Comparison of ENCODE assay signal across 1 cellular context in the genomic region with DNA sequence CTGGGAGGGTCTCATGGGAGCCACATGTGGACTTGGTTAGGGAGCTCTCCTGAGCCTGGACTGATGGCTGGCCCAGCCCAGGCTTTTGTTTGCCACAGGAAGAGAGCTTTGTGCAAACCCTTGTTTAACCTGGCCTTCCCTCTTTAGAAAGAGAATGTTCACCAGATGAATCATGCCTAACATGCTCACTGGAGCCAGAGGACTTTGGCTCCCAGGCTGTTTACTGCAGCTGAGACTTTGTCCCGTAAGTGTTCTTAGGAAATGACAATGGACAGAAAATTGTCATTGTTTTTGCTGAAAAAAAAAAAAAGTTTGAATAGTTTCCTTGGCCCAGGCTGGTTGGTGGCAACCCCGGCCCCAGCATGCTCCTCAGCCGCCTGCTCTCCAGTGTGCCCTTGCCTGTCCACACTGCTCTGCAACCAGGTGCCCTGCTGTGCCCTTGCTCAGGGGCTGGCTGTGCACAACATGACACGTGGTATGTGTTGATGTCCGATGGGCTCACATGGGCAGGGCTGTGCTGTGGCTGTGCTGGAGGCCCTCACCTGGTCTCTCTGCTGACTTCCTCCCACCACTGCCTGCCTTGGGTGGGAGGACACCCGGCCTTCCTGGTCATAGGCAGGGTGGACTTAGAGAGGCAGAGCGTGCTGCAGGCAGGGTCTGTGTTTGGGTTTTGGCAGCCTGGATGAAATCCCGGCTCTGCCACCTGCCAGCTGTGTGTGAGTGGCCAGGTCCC.
TF ChIP-seq lines count a peak whose summit lies in the region.

No MANE protein-coding gene starts in this region.

TF ChIP-seq in HepG2, 621 proteins besides CTCF, POLR2A, EP300 and RAD21 (continued from another document and continues in another):
- TF ChIP-seq, protein P1, sequence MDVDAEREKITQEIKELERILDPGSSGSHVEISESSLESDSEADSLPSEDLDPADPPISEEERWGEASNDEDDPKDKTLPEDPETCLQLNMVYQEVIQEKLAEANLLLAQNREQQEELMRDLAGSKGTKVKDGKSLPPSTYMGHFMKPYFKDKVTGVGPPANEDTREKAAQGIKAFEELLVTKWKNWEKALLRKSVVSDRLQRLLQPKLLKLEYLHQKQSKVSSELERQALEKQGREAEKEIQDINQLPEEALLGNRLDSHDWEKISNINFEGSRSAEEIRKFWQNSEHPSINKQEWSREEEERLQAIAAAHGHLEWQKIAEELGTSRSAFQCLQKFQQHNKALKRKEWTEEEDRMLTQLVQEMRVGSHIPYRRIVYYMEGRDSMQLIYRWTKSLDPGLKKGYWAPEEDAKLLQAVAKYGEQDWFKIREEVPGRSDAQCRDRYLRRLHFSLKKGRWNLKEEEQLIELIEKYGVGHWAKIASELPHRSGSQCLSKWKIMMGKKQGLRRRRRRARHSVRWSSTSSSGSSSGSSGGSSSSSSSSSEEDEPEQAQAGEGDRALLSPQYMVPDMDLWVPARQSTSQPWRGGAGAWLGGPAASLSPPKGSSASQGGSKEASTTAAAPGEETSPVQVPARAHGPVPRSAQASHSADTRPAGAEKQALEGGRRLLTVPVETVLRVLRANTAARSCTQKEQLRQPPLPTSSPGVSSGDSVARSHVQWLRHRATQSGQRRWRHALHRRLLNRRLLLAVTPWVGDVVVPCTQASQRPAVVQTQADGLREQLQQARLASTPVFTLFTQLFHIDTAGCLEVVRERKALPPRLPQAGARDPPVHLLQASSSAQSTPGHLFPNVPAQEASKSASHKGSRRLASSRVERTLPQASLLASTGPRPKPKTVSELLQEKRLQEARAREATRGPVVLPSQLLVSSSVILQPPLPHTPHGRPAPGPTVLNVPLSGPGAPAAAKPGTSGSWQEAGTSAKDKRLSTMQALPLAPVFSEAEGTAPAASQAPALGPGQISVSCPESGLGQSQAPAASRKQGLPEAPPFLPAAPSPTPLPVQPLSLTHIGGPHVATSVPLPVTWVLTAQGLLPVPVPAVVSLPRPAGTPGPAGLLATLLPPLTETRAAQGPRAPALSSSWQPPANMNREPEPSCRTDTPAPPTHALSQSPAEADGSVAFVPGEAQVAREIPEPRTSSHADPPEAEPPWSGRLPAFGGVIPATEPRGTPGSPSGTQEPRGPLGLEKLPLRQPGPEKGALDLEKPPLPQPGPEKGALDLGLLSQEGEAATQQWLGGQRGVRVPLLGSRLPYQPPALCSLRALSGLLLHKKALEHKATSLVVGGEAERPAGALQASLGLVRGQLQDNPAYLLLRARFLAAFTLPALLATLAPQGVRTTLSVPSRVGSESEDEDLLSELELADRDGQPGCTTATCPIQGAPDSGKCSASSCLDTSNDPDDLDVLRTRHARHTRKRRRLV (CRISPR knock-in tag; IDR thresholded peaks at IDR 0.05) = 0 out of 2 replicates have a peak, but pooled peaks have one; percentile 62
- TF ChIP-seq JUN (CRISPR knock-in tag; IDR thresholded peaks at IDR 0.05) = peak; percentile 94
- TF ChIP-seq ZNF446 (CRISPR knock-in tag; IDR thresholded peaks at IDR 0.05) = no peak
- peak; percentile 71 for TF ChIP-seq CREM (IDR thresholded peaks at IDR 0.05)
- TF ChIP-seq CREM (CRISPR knock-in tag; IDR thresholded peaks at IDR 0.05) = no peak
- no peak for TF ChIP-seq CCAR2 (optimal IDR thresholded peaks at IDR 0.05; ENCODE audit: low read depth, low read length)
- TF ChIP-seq, protein P2, sequence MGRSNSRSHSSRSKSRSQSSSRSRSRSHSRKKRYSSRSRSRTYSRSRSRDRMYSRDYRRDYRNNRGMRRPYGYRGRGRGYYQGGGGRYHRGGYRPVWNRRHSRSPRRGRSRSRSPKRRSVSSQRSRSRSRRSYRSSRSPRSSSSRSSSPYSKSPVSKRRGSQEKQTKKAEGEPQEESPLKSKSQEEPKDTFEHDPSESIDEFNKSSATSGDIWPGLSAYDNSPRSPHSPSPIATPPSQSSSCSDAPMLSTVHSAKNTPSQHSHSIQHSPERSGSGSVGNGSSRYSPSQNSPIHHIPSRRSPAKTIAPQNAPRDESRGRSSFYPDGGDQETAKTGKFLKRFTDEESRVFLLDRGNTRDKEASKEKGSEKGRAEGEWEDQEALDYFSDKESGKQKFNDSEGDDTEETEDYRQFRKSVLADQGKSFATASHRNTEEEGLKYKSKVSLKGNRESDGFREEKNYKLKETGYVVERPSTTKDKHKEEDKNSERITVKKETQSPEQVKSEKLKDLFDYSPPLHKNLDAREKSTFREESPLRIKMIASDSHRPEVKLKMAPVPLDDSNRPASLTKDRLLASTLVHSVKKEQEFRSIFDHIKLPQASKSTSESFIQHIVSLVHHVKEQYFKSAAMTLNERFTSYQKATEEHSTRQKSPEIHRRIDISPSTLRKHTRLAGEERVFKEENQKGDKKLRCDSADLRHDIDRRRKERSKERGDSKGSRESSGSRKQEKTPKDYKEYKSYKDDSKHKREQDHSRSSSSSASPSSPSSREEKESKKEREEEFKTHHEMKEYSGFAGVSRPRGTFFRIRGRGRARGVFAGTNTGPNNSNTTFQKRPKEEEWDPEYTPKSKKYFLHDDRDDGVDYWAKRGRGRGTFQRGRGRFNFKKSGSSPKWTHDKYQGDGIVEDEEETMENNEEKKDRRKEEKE (IDR thresholded peaks at IDR 0.05) = no peak
- TF ChIP-seq, protein P3, sequence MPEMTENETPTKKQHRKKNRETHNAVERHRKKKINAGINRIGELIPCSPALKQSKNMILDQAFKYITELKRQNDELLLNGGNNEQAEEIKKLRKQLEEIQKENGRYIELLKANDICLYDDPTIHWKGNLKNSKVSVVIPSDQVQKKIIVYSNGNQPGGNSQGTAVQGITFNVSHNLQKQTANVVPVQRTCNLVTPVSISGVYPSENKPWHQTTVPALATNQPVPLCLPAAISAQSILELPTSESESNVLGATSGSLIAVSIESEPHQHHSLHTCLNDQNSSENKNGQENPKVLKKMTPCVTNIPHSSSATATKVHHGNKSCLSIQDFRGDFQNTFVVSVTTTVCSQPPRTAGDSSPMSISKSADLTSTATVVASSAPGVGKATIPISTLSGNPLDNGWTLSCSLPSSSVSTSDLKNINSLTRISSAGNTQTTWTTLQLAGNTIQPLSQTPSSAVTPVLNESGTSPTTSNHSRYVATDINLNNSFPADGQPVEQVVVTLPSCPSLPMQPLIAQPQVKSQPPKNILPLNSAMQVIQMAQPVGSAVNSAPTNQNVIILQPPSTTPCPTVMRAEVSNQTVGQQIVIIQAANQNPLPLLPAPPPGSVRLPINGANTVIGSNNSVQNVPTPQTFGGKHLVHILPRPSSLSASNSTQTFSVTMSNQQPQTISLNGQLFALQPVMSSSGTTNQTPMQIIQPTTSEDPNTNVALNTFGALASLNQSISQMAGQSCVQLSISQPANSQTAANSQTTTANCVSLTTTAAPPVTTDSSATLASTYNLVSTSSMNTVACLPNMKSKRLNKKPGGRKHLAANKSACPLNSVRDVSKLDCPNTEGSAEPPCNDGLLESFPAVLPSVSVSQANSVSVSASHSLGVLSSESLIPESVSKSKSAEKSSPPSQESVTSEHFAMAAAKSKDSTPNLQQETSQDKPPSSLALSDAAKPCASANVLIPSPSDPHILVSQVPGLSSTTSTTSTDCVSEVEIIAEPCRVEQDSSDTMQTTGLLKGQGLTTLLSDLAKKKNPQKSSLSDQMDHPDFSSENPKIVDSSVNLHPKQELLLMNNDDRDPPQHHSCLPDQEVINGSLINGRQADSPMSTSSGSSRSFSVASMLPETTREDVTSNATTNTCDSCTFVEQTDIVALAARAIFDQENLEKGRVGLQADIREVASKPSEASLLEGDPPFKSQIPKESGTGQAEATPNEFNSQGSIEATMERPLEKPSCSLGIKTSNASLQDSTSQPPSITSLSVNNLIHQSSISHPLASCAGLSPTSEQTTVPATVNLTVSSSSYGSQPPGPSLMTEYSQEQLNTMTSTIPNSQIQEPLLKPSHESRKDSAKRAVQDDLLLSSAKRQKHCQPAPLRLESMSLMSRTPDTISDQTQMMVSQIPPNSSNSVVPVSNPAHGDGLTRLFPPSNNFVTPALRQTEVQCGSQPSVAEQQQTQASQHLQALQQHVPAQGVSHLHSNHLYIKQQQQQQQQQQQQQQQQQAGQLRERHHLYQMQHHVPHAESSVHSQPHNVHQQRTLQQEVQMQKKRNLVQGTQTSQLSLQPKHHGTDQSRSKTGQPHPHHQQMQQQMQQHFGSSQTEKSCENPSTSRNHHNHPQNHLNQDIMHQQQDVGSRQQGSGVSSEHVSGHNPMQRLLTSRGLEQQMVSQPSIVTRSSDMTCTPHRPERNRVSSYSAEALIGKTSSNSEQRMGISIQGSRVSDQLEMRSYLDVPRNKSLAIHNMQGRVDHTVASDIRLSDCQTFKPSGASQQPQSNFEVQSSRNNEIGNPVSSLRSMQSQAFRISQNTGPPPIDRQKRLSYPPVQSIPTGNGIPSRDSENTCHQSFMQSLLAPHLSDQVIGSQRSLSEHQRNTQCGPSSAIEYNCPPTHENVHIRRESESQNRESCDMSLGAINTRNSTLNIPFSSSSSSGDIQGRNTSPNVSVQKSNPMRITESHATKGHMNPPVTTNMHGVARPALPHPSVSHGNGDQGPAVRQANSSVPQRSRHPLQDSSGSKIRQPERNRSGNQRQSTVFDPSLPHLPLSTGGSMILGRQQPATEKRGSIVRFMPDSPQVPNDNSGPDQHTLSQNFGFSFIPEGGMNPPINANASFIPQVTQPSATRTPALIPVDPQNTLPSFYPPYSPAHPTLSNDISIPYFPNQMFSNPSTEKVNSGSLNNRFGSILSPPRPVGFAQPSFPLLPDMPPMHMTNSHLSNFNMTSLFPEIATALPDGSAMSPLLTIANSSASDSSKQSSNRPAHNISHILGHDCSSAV (CRISPR knock-in tag; IDR thresholded peaks at IDR 0.05; ENCODE audit: borderline replicate concordance) = no peak
- peak; percentile 67; the same call in 1 of the 2 replicates for TF ChIP-seq KDM5B (CRISPR knock-in tag; IDR thresholded peaks at IDR 0.05; ENCODE audit: borderline replicate concordance)
- TF ChIP-seq, protein P4, sequence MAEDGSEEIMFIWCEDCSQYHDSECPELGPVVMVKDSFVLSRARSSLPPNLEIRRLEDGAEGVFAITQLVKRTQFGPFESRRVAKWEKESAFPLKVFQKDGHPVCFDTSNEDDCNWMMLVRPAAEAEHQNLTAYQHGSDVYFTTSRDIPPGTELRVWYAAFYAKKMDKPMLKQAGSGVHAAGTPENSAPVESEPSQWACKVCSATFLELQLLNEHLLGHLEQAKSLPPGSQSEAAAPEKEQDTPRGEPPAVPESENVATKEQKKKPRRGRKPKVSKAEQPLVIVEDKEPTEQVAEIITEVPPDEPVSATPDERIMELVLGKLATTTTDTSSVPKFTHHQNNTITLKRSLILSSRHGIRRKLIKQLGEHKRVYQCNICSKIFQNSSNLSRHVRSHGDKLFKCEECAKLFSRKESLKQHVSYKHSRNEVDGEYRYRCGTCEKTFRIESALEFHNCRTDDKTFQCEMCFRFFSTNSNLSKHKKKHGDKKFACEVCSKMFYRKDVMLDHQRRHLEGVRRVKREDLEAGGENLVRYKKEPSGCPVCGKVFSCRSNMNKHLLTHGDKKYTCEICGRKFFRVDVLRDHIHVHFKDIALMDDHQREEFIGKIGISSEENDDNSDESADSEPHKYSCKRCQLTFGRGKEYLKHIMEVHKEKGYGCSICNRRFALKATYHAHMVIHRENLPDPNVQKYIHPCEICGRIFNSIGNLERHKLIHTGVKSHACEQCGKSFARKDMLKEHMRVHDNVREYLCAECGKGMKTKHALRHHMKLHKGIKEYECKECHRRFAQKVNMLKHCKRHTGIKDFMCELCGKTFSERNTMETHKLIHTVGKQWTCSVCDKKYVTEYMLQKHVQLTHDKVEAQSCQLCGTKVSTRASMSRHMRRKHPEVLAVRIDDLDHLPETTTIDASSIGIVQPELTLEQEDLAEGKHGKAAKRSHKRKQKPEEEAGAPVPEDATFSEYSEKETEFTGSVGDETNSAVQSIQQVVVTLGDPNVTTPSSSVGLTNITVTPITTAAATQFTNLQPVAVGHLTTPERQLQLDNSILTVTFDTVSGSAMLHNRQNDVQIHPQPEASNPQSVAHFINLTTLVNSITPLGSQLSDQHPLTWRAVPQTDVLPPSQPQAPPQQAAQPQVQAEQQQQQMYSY (CRISPR knock-in tag; IDR thresholded peaks at IDR 0.05) = no peak
- no peak for TF ChIP-seq ZNF552 (CRISPR knock-in tag; IDR thresholded peaks at IDR 0.05; ENCODE audit: borderline replicate concordance)
- peak; percentile 41 for TF ChIP-seq PHF8 (CRISPR knock-in tag; IDR thresholded peaks at IDR 0.05)
- peak; percentile 68 for TF ChIP-seq THAP11 (CRISPR knock-in tag; IDR thresholded peaks at IDR 0.05)
- peak; percentile 63 for TF ChIP-seq ZEB1 (IDR thresholded peaks at IDR 0.05; ENCODE audit: insufficient replicate concordance, low read depth)
- peak; percentile 90 for TF ChIP-seq ZSCAN21 (CRISPR knock-in tag; IDR thresholded peaks at IDR 0.05; ENCODE audit: borderline replicate concordance)
- no peak for TF ChIP-seq ZNF224 (CRISPR knock-in tag; IDR thresholded peaks at IDR 0.05)
- TF ChIP-seq ZNF354B (CRISPR knock-in tag; IDR thresholded peaks at IDR 0.05) = no peak
- TF ChIP-seq PHF5A (CRISPR knock-in tag; IDR thresholded peaks at IDR 0.05; ENCODE audit: low read depth, unreplicated experiment) = no peak
- no peak for TF ChIP-seq GABPA (IDR thresholded peaks at IDR 0.05; ENCODE audit: low read depth, low read length)
- TF ChIP-seq GABPA (CRISPR knock-in tag; IDR thresholded peaks at IDR 0.05; ENCODE audit: low read depth) = peak; percentile 17; the same call in 1 of the 2 replicates
- TF ChIP-seq FOXA3 (CRISPR knock-in tag; IDR thresholded peaks at IDR 0.05) = peak; percentile 96
- TF ChIP-seq ZNF225 (CRISPR knock-in tag; IDR thresholded peaks at IDR 0.05) = peak; percentile 77; the same call in 1 of the 2 replicates
- TF ChIP-seq CC2D1A (CRISPR knock-in tag; IDR thresholded peaks at IDR 0.05) = no peak
- no peak for TF ChIP-seq ZNF33B (CRISPR knock-in tag; IDR thresholded peaks at IDR 0.05)
- TF ChIP-seq FOSL2 (CRISPR knock-in tag; IDR thresholded peaks at IDR 0.05) = peak; percentile 99
- TF ChIP-seq ZSCAN25 (CRISPR knock-in tag; IDR thresholded peaks at IDR 0.05) = peak; percentile 31; the same call in 1 of the 2 replicates
- TF ChIP-seq KDM6A (CRISPR knock-in tag; IDR thresholded peaks at IDR 0.05; ENCODE audit: low read depth) = peak; percentile 89
- no peak for TF ChIP-seq ZNF292 (CRISPR knock-in tag; IDR thresholded peaks at IDR 0.05; ENCODE audit: borderline replicate concordance, low read depth)
- no peak for TF ChIP-seq ATF7 (IDR thresholded peaks at IDR 0.05)
- 0 out of 2 replicates have a peak, but pooled peaks have one; percentile 41 for TF ChIP-seq ATF7 (CRISPR knock-in tag; IDR thresholded peaks at IDR 0.05)
- TF ChIP-seq SRSF4 (IDR thresholded peaks at IDR 0.05; ENCODE audit: low read depth, low read length, poor library complexity, severe bottlenecking) = no peak
- TF ChIP-seq NR2F6 (IDR thresholded peaks at IDR 0.05) = peak; percentile 28; the same call in 1 of the 2 replicates
- TF ChIP-seq NR2F6 (CRISPR knock-in tag; IDR thresholded peaks at IDR 0.05) = peak; percentile 39; the same call in 1 of the 2 replicates
- no peak for TF ChIP-seq ZSCAN20 (CRISPR knock-in tag; IDR thresholded peaks at IDR 0.05; ENCODE audit: borderline replicate concordance)
- TF ChIP-seq ZNF772 (CRISPR knock-in tag; IDR thresholded peaks at IDR 0.05) = no peak; the same call in 1 of the 2 replicates
- TF ChIP-seq, protein P5, sequence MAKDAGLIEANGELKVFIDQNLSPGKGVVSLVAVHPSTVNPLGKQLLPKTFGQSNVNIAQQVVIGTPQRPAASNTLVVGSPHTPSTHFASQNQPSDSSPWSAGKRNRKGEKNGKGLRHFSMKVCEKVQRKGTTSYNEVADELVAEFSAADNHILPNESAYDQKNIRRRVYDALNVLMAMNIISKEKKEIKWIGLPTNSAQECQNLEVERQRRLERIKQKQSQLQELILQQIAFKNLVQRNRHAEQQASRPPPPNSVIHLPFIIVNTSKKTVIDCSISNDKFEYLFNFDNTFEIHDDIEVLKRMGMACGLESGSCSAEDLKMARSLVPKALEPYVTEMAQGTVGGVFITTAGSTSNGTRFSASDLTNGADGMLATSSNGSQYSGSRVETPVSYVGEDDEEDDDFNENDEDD (CRISPR knock-in tag; IDR thresholded peaks at IDR 0.05; ENCODE audit: borderline replicate concordance) = peak; percentile 52; the same call in 1 of the 2 replicates
- TF ChIP-seq, protein P6, sequence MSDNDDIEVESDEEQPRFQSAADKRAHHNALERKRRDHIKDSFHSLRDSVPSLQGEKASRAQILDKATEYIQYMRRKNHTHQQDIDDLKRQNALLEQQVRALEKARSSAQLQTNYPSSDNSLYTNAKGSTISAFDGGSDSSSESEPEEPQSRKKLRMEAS (IDR thresholded peaks at IDR 0.05) = peak; percentile 96
